Comparison of ENCODE assay signal across 9 cellular contexts in the genomic region with DNA sequence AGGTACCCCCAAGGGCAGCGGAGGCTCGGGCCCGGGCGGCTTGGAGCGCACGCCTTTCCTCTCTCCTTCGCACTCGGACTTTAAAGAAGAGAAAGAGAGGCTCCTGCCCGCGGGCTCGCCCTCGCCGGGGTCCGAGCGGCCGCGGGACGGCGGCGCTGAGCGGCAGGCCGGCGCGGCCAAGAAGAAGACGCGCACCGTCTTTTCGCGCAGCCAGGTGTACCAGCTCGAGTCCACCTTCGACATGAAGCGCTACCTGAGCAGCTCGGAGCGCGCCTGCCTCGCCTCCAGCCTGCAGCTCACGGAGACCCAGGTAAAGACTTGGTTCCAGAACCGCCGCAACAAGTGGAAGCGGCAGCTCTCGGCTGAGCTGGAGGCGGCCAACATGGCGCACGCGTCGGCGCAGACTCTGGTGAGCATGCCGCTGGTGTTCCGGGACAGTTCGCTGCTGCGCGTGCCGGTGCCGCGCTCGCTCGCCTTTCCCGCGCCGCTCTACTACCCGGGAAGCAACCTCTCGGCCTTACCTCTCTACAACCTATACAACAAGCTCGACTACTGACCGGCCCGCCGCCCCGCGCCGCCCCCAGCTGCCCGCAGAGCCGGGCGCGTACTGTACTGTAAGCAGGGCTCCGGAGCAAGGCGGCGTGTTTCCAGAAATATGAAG. TPM values are rescaled to one million over a fixed set of nuclear protein-coding genes. Genes with fewer than 3 reads are reported as not detected.
DNase-seq lines count a peak whose midpoint lies in the region; ATAC-seq and TF ChIP-seq lines count a peak whose summit lies in the region.
"Had no signal": no experiment of that assay in that cellular context is flagged by ENCODE, and none has a peak within 500 bp of the region (broad histone marks: within the 10 kb centered on the region; RNA-seq: fewer than 3 reads in every experiment).

No MANE protein-coding gene starts in this region.

- H3K9me3 Mint-ChIP-seq in activated naive CD8-positive, alpha-beta T cell (ENCODE audit: low read depth): no peaks in the 10 kb centered on the region

- H3K36me3 ChIP-seq in stomach: no peaks in the 10 kb centered on the region
- H3K36me3 ChIP-seq in adrenal gland (replicated peaks in 1 of 2): no peaks in the 10 kb centered on the region

- no peak for TF ChIP-seq POLR2A in stomach (IDR thresholded peaks at IDR 0.05)
- no peak for TF ChIP-seq POLR2A in adrenal gland (IDR thresholded peaks at IDR 0.05)

- peaks cover 66 to 90% (median 83%) of the 10 kb centered on the region in 3 donors for H3K27me3 ChIP-seq in stomach
- peaks cover 76% of the 10 kb centered on the region for H3K27me3 ChIP-seq in adrenal gland

- H3K27ac ChIP-seq in stomach: no peak overlapping the region
- H3K27ac ChIP-seq in adrenal gland: no peak overlapping the region

- no peak for TF ChIP-seq EP300 in stomach (IDR thresholded peaks at IDR 0.05)

- H3K27me3 Mint-ChIP-seq in activated naive CD8-positive, alpha-beta T cell: peaks cover 28% of the 10 kb centered on the region

- intact Hi-C loops in stomach (cut with DNase I; ENCODE audit: low total_unique reads) (no loop called here), adrenal gland (cut with DNase I) (no loop called here)

- H3K27ac Mint-ChIP-seq in activated naive CD8-positive, alpha-beta T cell: no peak overlapping the region

- peaks cover 11 to 72% (median 50%) of the 10 kb centered on the region in 4 donors for H3K4me1 ChIP-seq in stomach
- H3K4me1 ChIP-seq in adrenal gland (replicated peaks in 1 of 2): peaks cover 7 to 32% of the 10 kb centered on the region in 2 donors

- no peak for TF ChIP-seq CTCF in stomach (IDR thresholded peaks at IDR 0.05)
- no peak for TF ChIP-seq CTCF in adrenal gland (IDR thresholded peaks at IDR 0.05)

- no peak for ATAC-seq in HG03108 (IDR thresholded peaks at IDR 0.05; ENCODE audit: unreplicated experiment)
- no peak for ATAC-seq in HG02885 (IDR thresholded peaks at IDR 0.05; ENCODE audit: poor library complexity, unreplicated experiment)

- H3K4me1 Mint-ChIP-seq in activated naive CD8-positive, alpha-beta T cell (ENCODE audit: low read depth): peaks cover 54% of the 10 kb centered on the region

- WGBS in stomach, 5 donors: 1 to 4% (median 2%) methylated on average over 12 to 76 of the region's 76 CpGs
- 2 to 3% (median 3%) methylated on average over 21 to 76 of the region's 76 CpGs for WGBS in adrenal gland, 4 donors

- DNase-seq in NOMO-1 treated with DMSO at 0.1 percent for 48 hours (lab: John Stamatoyannopoulos, UW; ENCODE audit: unreplicated experiment): peak; percentile 24
- no peak for DNase-seq in NOMO-1 treated with dmso at 0.1 percent for 144 hours (lab: John Stamatoyannopoulos, UW; ENCODE audit: unreplicated experiment)
- peak; percentile 16 for DNase-seq in kidney glomerular epithelial cell (lab: John Stamatoyannopoulos, UW)
- DNase-seq in stomach: no peak
- no peak for DNase-seq in adrenal gland
- DNase-seq: DND-41 had no signal

- H3K4me3 ChIP-seq in stomach (peak overlapping the region; percentile 23 to 54 (median 40)), adrenal gland (peak overlapping the region in 2 of 4 donors; percentile 10 to 47)

- peak overlapping the region; percentile 83 for H3K4me3 Mint-ChIP-seq in activated naive CD8-positive, alpha-beta T cell

- H3K36me3 Mint-ChIP-seq in activated naive CD8-positive, alpha-beta T cell: no peaks in the 10 kb centered on the region

- no peaks in the 10 kb centered on the region for H3K9me3 ChIP-seq in stomach
- no peaks in the 10 kb centered on the region for H3K9me3 ChIP-seq in adrenal gland (replicated peaks in 1 of 3)

RNA-seq across cellular contexts. Expression of gene HMX2, which starts 1.8 kb away (rescaled TPM):
- total RNA-seq in stomach: not detected
- not detected for polyA plus RNA-seq in stomach
- not detected for total RNA-seq in adrenal gland
- polyA plus RNA-seq in adrenal gland: not detected

RNA-seq across cellular contexts. Expression of gene BUB3, which starts 4.5 kb away (rescaled TPM):
- total RNA-seq in stomach (100 to 1,000 TPM in 3 of 5 donors, 10 to 100 TPM in 2; 51.3 to 160 (median 117) TPM), adrenal gland (100 to 1,000 TPM in 4 of 8 donors, 10 to 100 TPM in 4; 73.9 to 149 (median 106) TPM)
- polyA plus RNA-seq in stomach (10 to 100 TPM; 33.4 to 45.4 (median 36.4) TPM), adrenal gland (100 to 1,000 TPM in 1 of 3 donors, 10 to 100 TPM in 2; 23.8 to 167 (median 28.2) TPM)

RNA-seq across cellular contexts. Expression of gene HMX3, which starts 13.9 kb away (rescaled TPM):
- total RNA-seq in stomach (under 1 TPM in 1 of 5 donors, not detected in 4; 0.37 TPM), adrenal gland (1 to 10 TPM in 1 of 8 donors, not detected in 7; 1.1 TPM)
- polyA plus RNA-seq in stomach (not detected), adrenal gland (not detected)

Comparison
In these comparisons a context has a peak if more than half of its experiments do, and no peak if none do; other contexts are left out.
1. DNase-seq: peak in NOMO-1 treated with DMSO at 0.1 percent for 48 hours (single experiment) and kidney glomerular epithelial cell (single experiment); none in NOMO-1 treated with dmso at 0.1 percent for 144 hours (single experiment), stomach (single experiment) and adrenal gland (0 of 7).